Comparison of ENCODE assay signal across 1 cellular context in the genomic region with DNA sequence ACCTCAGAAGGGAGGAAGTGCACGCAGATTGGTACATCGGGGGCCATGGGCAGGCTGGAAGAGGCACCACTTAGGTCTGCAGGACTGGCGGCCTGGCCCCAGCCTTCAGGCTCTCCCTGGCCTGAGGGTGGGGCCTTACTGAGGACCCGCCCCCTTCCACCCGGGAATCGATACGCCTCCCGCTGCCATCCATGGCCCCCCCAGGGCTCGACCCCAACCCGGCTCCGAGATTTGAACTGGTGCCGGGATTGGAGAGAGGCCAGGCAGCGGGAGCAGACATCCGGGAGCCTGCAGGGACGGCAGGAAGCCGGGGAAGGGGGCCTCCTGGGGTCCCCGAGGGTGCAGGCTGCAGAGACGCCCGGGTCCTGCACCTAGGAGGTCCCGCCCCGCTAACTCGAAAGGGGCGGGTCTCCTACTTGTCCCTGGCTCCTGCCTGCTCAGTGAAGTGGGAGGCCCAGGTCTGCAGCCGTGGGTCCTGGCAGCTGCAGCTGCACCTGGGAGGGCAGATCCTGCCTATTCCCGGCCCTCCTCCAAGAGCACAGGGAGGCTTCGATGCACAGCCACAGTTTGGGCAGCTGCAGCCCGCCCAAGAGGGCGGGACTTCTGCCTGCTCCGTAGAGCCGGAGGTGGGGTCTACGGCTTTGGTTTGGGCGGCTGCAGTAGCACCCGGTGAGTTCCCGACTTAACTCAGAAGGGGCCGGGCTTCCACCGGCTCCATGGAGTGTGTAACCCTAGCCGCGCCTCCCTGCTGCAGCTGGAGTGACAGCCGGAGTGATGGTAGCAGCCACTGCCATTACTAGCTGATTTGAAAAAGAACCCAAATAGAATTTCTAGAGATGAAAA.
TF ChIP-seq lines count a peak whose summit lies in the region.

No MANE protein-coding gene starts in this region.

TF ChIP-seq in HEK293, 187 proteins besides CTCF, POLR2A, EP300 and RAD21 (continued from another document and continues in another):
- TF ChIP-seq ZNF660 (tag by site-specific recombination; IDR thresholded peaks at IDR 0.05) (peak; percentile 70; the same call in 1 of the 2 replicates), REPIN1 (tag by site-specific recombination; IDR thresholded peaks at IDR 0.05; ENCODE audit: low read depth) (no peak), ZFP69B (tag by site-specific recombination; IDR thresholded peaks at IDR 0.05) (peak; percentile 70), KLF16 (tag by site-specific recombination; IDR thresholded peaks at IDR 0.05) (no peak; the same call in 1 of the 2 replicates), ZBTB17 (tag by site-specific recombination; IDR thresholded peaks at IDR 0.05) (peak; percentile 91), ZEB2 (tag by site-specific recombination; IDR thresholded peaks at IDR 0.05) (no peak; the same call in none of the 2 replicates), MEIS1 (CRISPR knock-in tag; IDR thresholded peaks at IDR 0.05; ENCODE audit: borderline replicate concordance) (no peak), GLIS1 (tag by site-specific recombination; IDR thresholded peaks at IDR 0.05) (peak; percentile 96), ZNF658 (tag by site-specific recombination; IDR thresholded peaks at IDR 0.05) (no peak), ZNF223 (tag by site-specific recombination; IDR thresholded peaks at IDR 0.05) (peak; percentile 69; the same call in 1 of the 2 replicates), ZNF530 (tag by site-specific recombination; IDR thresholded peaks at IDR 0.05; ENCODE audit: low read depth) (no peak), ZNF416 (tag by site-specific recombination; IDR thresholded peaks at IDR 0.05) (no peak), ZNF221 (tag by site-specific recombination; IDR thresholded peaks at IDR 0.05; ENCODE audit: borderline replicate concordance) (no peak), RBAK (tag by site-specific recombination; IDR thresholded peaks at IDR 0.05) (no peak), GLIS2 (tag by site-specific recombination; IDR thresholded peaks at IDR 0.05) (peak; percentile 99), ZNF155 (tag by site-specific recombination; IDR thresholded peaks at IDR 0.05) (no peak), ZNF302 (tag by site-specific recombination; IDR thresholded peaks at IDR 0.05; ENCODE audit: low read depth) (no peak), ZNF629 (tag by site-specific recombination; IDR thresholded peaks at IDR 0.05) (peak; percentile 40; the same call in 1 of the 2 replicates), ZNF202 (tag by site-specific recombination; IDR thresholded peaks at IDR 0.05; ENCODE audit: borderline replicate concordance) (no peak), ZNF239 (tag by site-specific recombination; IDR thresholded peaks at IDR 0.05) (no peak), HOXA7 (CRISPR knock-in tag; IDR thresholded peaks at IDR 0.05; ENCODE audit: borderline replicate concordance) (no peak), SP3 (tag by site-specific recombination; IDR thresholded peaks at IDR 0.05) (peak; percentile 91), ZFP3 (tag by site-specific recombination; IDR thresholded peaks at IDR 0.05; ENCODE audit: low read depth) (no peak), ZNF146 (tag by site-specific recombination; IDR thresholded peaks at IDR 0.05) (no peak), ZNF324 (tag by site-specific recombination; IDR thresholded peaks at IDR 0.05) (peak; percentile 54; the same call in 1 of the 2 replicates), SP7 (tag by site-specific recombination; IDR thresholded peaks at IDR 0.05) (peak; percentile 45; the same call in 1 of the 2 replicates), ZNF2 (tag by site-specific recombination; IDR thresholded peaks at IDR 0.05) (peak; percentile 26; the same call in 1 of the 2 replicates), ZNF792 (tag by site-specific recombination; IDR thresholded peaks at IDR 0.05) (no peak), IKZF3 (tag by site-specific recombination; IDR thresholded peaks at IDR 0.05) (peak; percentile 90), ZNF585B (tag by site-specific recombination; IDR thresholded peaks at IDR 0.05) (no peak)
- TF ChIP-seq, protein P1, sequence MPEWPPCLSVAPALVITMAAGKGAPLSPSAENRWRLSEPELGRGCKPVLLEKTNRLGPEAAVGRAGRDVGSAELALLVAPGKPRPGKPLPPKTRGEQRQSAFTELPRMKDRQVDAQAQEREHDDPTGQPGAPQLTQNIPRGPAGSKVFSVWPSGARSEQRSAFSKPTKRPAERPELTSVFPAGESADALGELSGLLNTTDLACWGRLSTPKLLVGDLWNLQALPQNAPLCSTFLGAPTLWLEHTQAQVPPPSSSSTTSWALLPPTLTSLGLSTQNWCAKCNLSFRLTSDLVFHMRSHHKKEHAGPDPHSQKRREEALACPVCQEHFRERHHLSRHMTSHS (tag by site-specific recombination; IDR thresholded peaks at IDR 0.05), result no peak
- TF ChIP-seq, protein P2, sequence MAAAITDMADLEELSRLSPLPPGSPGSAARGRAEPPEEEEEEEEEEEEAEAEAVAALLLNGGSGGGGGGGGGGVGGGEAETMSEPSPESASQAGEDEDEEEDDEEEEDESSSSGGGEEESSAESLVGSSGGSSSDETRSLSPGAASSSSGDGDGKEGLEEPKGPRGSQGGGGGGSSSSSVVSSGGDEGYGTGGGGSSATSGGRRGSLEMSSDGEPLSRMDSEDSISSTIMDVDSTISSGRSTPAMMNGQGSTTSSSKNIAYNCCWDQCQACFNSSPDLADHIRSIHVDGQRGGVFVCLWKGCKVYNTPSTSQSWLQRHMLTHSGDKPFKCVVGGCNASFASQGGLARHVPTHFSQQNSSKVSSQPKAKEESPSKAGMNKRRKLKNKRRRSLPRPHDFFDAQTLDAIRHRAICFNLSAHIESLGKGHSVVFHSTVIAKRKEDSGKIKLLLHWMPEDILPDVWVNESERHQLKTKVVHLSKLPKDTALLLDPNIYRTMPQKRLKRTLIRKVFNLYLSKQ (tag by site-specific recombination; IDR thresholded peaks at IDR 0.05; ENCODE audit: borderline replicate concordance), result no peak
- TF ChIP-seq, protein P3, sequence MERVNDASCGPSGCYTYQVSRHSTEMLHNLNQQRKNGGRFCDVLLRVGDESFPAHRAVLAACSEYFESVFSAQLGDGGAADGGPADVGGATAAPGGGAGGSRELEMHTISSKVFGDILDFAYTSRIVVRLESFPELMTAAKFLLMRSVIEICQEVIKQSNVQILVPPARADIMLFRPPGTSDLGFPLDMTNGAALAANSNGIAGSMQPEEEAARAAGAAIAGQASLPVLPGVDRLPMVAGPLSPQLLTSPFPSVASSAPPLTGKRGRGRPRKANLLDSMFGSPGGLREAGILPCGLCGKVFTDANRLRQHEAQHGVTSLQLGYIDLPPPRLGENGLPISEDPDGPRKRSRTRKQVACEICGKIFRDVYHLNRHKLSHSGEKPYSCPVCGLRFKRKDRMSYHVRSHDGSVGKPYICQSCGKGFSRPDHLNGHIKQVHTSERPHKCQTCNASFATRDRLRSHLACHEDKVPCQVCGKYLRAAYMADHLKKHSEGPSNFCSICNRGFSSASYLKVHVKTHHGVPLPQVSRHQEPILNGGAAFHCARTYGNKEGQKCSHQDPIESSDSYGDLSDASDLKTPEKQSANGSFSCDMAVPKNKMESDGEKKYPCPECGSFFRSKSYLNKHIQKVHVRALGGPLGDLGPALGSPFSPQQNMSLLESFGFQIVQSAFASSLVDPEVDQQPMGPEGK (tag by site-specific recombination; IDR thresholded peaks at IDR 0.05), result peak; percentile 84
- TF ChIP-seq, protein P4, sequence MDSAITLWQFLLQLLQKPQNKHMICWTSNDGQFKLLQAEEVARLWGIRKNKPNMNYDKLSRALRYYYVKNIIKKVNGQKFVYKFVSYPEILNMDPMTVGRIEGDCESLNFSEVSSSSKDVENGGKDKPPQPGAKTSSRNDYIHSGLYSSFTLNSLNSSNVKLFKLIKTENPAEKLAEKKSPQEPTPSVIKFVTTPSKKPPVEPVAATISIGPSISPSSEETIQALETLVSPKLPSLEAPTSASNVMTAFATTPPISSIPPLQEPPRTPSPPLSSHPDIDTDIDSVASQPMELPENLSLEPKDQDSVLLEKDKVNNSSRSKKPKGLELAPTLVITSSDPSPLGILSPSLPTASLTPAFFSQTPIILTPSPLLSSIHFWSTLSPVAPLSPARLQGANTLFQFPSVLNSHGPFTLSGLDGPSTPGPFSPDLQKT (IDR thresholded peaks at IDR 0.05; ENCODE audit: borderline replicate concordance, low read depth, low read length), result no peak
- TF ChIP-seq, protein P5, sequence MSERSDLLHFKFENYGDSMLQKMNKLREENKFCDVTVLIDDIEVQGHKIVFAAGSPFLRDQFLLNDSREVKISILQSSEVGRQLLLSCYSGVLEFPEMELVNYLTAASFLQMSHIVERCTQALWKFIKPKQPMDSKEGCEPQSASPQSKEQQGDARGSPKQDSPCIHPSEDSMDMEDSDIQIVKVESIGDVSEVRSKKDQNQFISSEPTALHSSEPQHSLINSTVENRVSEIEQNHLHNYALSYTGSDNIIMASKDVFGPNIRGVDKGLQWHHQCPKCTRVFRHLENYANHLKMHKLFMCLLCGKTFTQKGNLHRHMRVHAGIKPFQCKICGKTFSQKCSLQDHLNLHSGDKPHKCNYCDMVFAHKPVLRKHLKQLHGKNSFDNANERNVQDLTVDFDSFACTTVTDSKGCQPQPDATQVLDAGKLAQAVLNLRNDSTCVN (tag by site-specific recombination; optimal IDR thresholded peaks at IDR 0.05), result peak; percentile 25
- TF ChIP-seq, protein P6, sequence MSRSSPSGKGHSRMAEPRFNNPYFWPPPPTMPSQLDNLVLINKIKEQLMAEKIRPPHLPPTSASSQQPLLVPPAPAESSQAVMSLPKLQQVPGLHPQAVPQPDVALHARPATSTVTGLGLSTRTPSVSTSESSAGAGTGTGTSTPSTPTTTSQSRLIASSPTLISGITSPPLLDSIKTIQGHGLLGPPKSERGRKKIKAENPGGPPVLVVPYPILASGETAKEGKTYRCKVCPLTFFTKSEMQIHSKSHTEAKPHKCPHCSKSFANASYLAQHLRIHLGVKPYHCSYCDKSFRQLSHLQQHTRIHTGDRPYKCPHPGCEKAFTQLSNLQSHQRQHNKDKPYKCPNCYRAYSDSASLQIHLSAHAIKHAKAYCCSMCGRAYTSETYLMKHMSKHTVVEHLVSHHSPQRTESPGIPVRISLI (tag by site-specific recombination; IDR thresholded peaks at IDR 0.05), result no peak
- TF ChIP-seq, protein P7, sequence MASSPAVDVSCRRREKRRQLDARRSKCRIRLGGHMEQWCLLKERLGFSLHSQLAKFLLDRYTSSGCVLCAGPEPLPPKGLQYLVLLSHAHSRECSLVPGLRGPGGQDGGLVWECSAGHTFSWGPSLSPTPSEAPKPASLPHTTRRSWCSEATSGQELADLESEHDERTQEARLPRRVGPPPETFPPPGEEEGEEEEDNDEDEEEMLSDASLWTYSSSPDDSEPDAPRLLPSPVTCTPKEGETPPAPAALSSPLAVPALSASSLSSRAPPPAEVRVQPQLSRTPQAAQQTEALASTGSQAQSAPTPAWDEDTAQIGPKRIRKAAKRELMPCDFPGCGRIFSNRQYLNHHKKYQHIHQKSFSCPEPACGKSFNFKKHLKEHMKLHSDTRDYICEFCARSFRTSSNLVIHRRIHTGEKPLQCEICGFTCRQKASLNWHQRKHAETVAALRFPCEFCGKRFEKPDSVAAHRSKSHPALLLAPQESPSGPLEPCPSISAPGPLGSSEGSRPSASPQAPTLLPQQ (tag by site-specific recombination; IDR thresholded peaks at IDR 0.05), result peak; percentile 91
- TF ChIP-seq, protein P8, sequence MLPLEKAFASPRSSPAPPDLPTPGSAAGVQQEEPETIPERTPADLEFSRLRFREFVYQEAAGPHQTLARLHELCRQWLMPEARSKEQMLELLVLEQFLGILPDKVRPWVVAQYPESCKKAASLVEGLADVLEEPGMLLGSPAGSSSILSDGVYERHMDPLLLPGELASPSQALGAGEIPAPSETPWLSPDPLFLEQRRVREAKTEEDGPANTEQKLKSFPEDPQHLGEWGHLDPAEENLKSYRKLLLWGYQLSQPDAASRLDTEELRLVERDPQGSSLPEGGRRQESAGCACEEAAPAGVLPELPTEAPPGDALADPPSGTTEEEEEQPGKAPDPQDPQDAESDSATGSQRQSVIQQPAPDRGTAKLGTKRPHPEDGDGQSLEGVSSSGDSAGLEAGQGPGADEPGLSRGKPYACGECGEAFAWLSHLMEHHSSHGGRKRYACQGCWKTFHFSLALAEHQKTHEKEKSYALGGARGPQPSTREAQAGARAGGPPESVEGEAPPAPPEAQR (tag by site-specific recombination; IDR thresholded peaks at IDR 0.05), result no peak
- TF ChIP-seq, protein P9, sequence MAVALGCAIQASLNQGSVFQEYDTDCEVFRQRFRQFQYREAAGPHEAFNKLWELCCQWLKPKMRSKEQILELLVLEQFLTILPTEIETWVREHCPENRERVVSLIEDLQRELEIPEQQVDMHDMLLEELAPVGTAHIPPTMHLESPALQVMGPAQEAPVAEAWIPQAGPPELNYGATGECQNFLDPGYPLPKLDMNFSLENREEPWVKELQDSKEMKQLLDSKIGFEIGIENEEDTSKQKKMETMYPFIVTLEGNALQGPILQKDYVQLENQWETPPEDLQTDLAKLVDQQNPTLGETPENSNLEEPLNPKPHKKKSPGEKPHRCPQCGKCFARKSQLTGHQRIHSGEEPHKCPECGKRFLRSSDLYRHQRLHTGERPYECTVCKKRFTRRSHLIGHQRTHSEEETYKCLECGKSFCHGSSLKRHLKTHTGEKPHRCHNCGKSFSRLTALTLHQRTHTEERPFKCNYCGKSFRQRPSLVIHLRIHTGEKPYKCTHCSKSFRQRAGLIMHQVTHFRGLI (tag by site-specific recombination; IDR thresholded peaks at IDR 0.05), result peak; percentile 35; the same call in 1 of the 2 replicates
- TF ChIP-seq, protein P10, sequence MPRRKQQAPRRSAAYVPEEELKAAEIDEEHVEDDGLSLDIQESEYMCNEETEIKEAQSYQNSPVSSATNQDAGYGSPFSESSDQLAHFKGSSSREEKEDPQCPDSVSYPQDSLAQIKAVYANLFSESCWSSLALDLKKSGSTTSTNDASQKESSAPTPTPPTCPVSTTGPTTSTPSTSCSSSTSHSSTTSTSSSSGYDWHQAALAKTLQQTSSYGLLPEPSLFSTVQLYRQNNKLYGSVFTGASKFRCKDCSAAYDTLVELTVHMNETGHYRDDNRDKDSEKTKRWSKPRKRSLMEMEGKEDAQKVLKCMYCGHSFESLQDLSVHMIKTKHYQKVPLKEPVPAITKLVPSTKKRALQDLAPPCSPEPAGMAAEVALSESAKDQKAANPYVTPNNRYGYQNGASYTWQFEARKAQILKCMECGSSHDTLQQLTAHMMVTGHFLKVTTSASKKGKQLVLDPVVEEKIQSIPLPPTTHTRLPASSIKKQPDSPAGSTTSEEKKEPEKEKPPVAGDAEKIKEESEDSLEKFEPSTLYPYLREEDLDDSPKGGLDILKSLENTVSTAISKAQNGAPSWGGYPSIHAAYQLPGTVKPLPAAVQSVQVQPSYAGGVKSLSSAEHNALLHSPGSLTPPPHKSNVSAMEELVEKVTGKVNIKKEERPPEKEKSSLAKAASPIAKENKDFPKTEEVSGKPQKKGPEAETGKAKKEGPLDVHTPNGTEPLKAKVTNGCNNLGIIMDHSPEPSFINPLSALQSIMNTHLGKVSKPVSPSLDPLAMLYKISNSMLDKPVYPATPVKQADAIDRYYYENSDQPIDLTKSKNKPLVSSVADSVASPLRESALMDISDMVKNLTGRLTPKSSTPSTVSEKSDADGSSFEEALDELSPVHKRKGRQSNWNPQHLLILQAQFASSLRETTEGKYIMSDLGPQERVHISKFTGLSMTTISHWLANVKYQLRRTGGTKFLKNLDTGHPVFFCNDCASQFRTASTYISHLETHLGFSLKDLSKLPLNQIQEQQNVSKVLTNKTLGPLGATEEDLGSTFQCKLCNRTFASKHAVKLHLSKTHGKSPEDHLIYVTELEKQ (tag by site-specific recombination; IDR thresholded peaks at IDR 0.05; ENCODE audit: borderline replicate concordance), result no peak
